Comparison of ENCODE assay signal across 8 cellular contexts in the genomic region with DNA sequence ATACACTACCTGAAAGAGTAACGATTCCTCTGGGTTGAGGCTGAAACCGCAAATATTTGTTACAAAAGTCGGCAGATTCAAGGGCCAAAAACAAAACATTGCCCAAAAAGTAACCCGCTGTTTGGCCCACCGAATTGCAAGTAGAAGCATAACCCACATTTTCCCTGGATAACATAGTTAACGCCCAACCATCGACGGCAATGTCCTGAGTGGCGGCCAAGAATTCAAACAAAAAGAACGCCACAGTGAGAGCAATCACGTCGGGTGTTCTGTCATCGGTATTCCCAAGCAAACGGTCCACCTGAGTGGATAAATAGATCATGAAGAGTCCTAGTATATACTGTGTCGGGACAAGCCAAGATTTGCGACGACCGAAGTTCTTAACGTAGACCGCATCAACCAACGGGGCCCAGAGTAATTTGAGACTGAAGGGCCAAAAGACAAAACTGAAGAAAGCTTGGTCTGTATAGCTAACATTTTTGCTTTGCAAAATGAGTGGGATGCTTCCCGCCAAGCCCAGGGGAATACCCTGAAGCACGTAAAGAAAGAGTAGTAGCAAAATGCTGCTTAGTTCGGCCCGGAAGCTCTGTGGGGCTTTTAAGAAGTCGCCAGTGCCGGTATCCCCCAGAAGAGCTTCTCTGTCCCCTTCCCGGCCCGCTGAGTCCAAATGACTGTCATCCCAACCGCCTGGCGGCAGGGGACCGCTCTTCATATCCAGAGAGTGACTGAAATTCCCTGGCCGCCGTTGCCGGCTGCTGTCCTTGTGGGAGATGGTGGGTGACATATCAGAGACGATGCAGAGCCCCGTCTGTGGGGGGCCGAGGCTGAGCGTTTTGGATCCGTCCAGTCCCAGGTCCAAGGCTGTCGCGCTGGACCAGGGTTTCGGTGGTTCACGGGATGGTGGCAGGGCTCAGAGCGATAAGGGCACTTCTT. TPM values are rescaled to one million over a fixed set of nuclear protein-coding genes. Genes with fewer than 3 reads are reported as not detected.
DNase-seq lines count a peak whose midpoint lies in the region; ATAC-seq and TF ChIP-seq lines count a peak whose summit lies in the region.

No MANE protein-coding gene starts in this region.

- peaks cover 3% of the 10 kb centered on the region; the same call in 1 of the 2 replicates for H3K36me3 ChIP-seq in Panc1 (ENCODE audit: control insufficient read depth, insufficient read depth, low read length)

- POLR2A ChIA-PET in Panc1 (lab: Charles Lee), result interaction anchor here (0.5 kb wide), 1 partner anchor 15 kb away, joined by 5 read pairs; no protein-coding TSS in a partner anchor

- in situ Hi-C loops in Panc1 (cut with HindIII; ENCODE audit: low pct_unique_long_range_greater_than_20kb, low sequenced_read_pairs), result no loop called here

- no peak for TF ChIP-seq CTCF in Panc1 (IDR thresholded peaks at IDR 0.05)

- intact Hi-C loops in Panc1 (cut with micrococcal nuclease; ENCODE audit: unreplicated experiment), result loop anchor here (5.0 to 10.0 kb wide), 2 partner anchors 46 to 499 kb away; a partner anchor contains a TSS

- BruUV-seq in Panc1 (replicated peaks; lab: Mats Ljungman, UMichigan), result no TSS peak

- H3K9me3 ChIP-seq in Panc1 (ENCODE audit: control insufficient read depth, insufficient read depth, low read depth, low read length), result no peaks in the 10 kb centered on the region

- H3K27me3 ChIP-seq in Panc1 (ENCODE audit: control insufficient read depth, insufficient read depth, low read length), result no peaks in the 10 kb centered on the region

- ATAC-seq in HG02763 (IDR thresholded peaks at IDR 0.05; ENCODE audit: unreplicated experiment) (peak; percentile 2), Panc1 (no peak; the same call in 1 of the 2 replicates)

- CTCF ChIA-PET in Panc1 (lab: Charles Lee), result interaction anchor here (2.2 kb wide), 1 partner anchor 47 kb away, joined by 9 read pairs; a partner anchor contains a TSS

- peak overlapping the region; percentile 91 for H3K27ac ChIP-seq in Panc1 (ENCODE audit: low read length)

- peak overlapping the region; percentile 83 to 86 for H3K4me3 ChIP-seq in Panc1 (ENCODE audit: low read depth in 2 of 2, low read length in 2 of 2)

- DNase-seq in NCI-H1092 treated with DMSO at 0.1 percent for 48 hours (lab: John Stamatoyannopoulos, UW), result peak; percentile 7
- DNase-seq in NCI-H1092 (lab: John Stamatoyannopoulos, UW), result no peak
- no peak for DNase-seq in Panc1 (ENCODE audit: low read depth, low spot score)
- DNase-seq in astrocyte of the hippocampus (ENCODE audit: low read depth, low spot score), result peak; percentile 49
- DNase-seq in inferior parietal cortex (ENCODE audit: extremely low spot score), result peak; percentile 17
- DNase-seq in stimulated activated CD4-positive, alpha-beta T cell treated with anti-CD3 and anti-CD28 coated beads, Interleukin-12 subunit alpha, Interleukin-12 subunit beta, amount 100 ng/mL, for 4 hours, result peak; percentile 26
- DNase-seq in NCI-H510A (lab: John Stamatoyannopoulos, UW), result no peak

- H3K4me1 ChIP-seq in Panc1 (ENCODE audit: control insufficient read depth, insufficient read depth, low read length), result 0 out of 2 replicates have a peak, but pooled peaks cover 8% of the 10 kb centered on the region

RNA-seq across cellular contexts. Expression of a gene that starts 0.7 kb away (rescaled TPM):
- 27.2 TPM for total RNA-seq in Panc1 (2021; ENCODE audit: unreplicated experiment)
- polyA plus RNA-seq in Panc1 (2012; ENCODE audit: insufficient read length), result 13.7 TPM

RNA-seq across cellular contexts. Expression of a gene that starts 17.0 kb away (rescaled TPM):
- total RNA-seq in Panc1 (2021; ENCODE audit: unreplicated experiment), result 137 TPM
- polyA plus RNA-seq in Panc1 (2012; ENCODE audit: insufficient read length), result 59.2 TPM

RNA-seq across cellular contexts. Expression of a gene that starts 47.4 kb away (rescaled TPM):
- 3.2 TPM for total RNA-seq in Panc1 (2021; ENCODE audit: unreplicated experiment)
- polyA plus RNA-seq in Panc1 (2012; ENCODE audit: insufficient read length), result 2.5 TPM

Comparison
In these comparisons a context has a peak if more than half of its experiments do, and no peak if none do; other contexts are left out.
1. DNase-seq: peak in NCI-H1092 treated with DMSO at 0.1 percent for 48 hours (single experiment), astrocyte of the hippocampus (single experiment), inferior parietal cortex (single experiment) and stimulated activated CD4-positive, alpha-beta T cell treated with anti-CD3 and anti-CD28 coated beads, Interleukin-12 subunit alpha, Interleukin-12 subunit beta, amount 100 ng/mL, for 4 hours (single experiment); none in NCI-H1092 (single experiment), Panc1 (single experiment) and NCI-H510A (single experiment).